Comparison of ENCODE assay signal across 31 cellular contexts in the genomic region with DNA sequence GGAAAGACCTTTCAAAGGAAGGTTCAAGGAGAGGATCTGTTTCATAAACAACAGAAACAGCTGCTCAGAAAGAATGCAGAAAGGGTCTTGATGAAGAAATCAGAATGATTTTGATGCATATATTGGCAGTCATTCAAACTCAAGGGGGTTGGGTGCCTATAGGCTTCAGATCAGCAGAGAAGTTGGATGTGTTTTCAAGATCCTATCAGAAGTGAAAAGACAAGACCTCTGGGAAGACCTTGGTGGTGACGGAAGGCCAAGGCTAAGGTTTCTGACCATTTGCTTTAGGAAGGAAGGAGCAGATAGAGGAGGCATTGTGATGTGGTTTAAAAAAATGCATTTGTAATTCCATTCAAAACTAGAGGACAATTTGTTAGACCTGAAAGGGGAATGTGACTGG. TPM values are rescaled to one million over a fixed set of nuclear protein-coding genes. Genes with fewer than 3 reads are reported as not detected.
"Had no signal": no experiment of that assay in that cellular context is flagged by ENCODE, and none has a peak within 500 bp of the region (broad histone marks: within the 10 kb centered on the region; RNA-seq: fewer than 3 reads in every experiment).

No MANE protein-coding gene starts in this region.

- ATAC-seq: activated CD8-positive, alpha-beta T cell treated with anti-CD3 and anti-CD28 coated beads for 36 hours; activated naive CD8-positive, alpha-beta T cell treated with anti-CD3 and anti-CD28 coated beads, Interleukin-2, amount 50 U/mL, for 24 hours; activated T-cell treated with anti-CD3 and anti-CD28 coated beads, Interleukin-2, amount 50 U/mL, for 72 hours; activated T-helper 17 cell treated with anti-CD3 and anti-CD28 coated beads, Interleukin-2, amount 50 U/mL, for 72 hours; K562; Right ventricle myocardium inferior had no signal

- H3K4me3 ChIP-seq: cardiac muscle cell, K562, PC-9 had no signal

- H3K27ac ChIP-seq: cardiac muscle cell, PC-9, RWPE1 had no signal

- H2AFZ ChIP-seq: PC-9 had no signal

- FAIRE-seq: K562, RCC 7860, TTC549 had no signal

- H3K4me2 ChIP-seq: PC-9 had no signal

- DNase-seq: activated CD4-positive, alpha-beta T cell treated with anti-CD3 and anti-CD28 coated beads, Interleukin-2, amount 10 ng/mL, durations not matched to agents 24 days and 14 days; activated CD4-positive, alpha-beta T cell treated with anti-CD3 and anti-CD28 coated beads, Interleukin-2, amount 50 U/mL, for 4 hours; activated CD8-positive, alpha-beta T cell treated with anti-CD3 and anti-CD28 coated beads for 36 hours; activated naive CD4-positive, alpha-beta T cell treated with anti-CD3 and anti-CD28 coated beads, Interleukin-2, amount 10 ng/mL, durations not matched to agents 7 days and 5 days; activated naive CD8-positive, alpha-beta T cell treated with anti-CD3 and anti-CD28 coated beads, Interleukin-2, amount 50 U/mL, for 24 hours; activated T-cell treated with anti-CD3 and anti-CD28 coated beads, Interleukin-2, amount 50 U/mL, for 1 hour; activated T-cell treated with anti-CD3 and anti-CD28 coated beads, Interleukin-2, amount 50 U/mL, for 72 hours; amniotic stem cell; aorta; NCI-H1092 treated with DMSO at 0.1 percent for 48 hours; NCI-H1417; NCI-H146; NCI-H187; NCI-H2029 treated with DMSO at 0.1 percent for 48 hours; NCI-H2107; NCI-H2171; NCI-H510A; NCI-H526; NCI-H748 treated with DMSO at 0.1 percent for 48 hours; NK-92 treated with Interleukin-12 subunit alpha and Interleukin-12 subunit beta, amount 100 ng/mL, for 24 hours; PC-9; SIG-M5 had no signal

- H3K36me3 ChIP-seq: cardiac muscle cell had no signal

- H3K27me3 ChIP-seq: cardiac muscle cell had no signal

RNA-seq across cellular contexts. Expression of gene PTPRB, which starts 15.2 kb away (rescaled TPM):
- total RNA-seq: activated CD4-positive, alpha-beta T cell treated with anti-CD3 and anti-CD28 coated beads, Interleukin-2, amount 10 ng/mL, durations not matched to agents 24 days and 14 days; activated CD8-positive, alpha-beta memory T cell treated with anti-CD3 and anti-CD28 coated beads for 36 hours; activated CD8-positive, alpha-beta T cell treated with anti-CD3 and anti-CD28 coated beads for 36 hours; activated T-cell treated with anti-CD3 and anti-CD28 coated beads, Interleukin-2, amount 50 U/mL, for 72 hours; OCI-LY7 had no signal
